Comparison of ENCODE assay signal across 8 cellular contexts in genomic region chr19:925087-925911, GRCh38. TPM values are rescaled to one million over a fixed set of nuclear protein-coding genes. Genes with fewer than 3 reads are reported as not detected.
A peak's percentile ranks its signal among the peaks of the same experiment; 100 is the strongest.
DNase-seq lines count a peak whose midpoint lies in the region; ATAC-seq and TF ChIP-seq lines count a peak whose summit lies in the region.

No MANE protein-coding gene starts in this region.

- DNase-seq in DMS79 (lab: John Stamatoyannopoulos, UW) (peak; percentile 51), Peyer's patch (peak; percentile 86 to 90 (median 90)), fibroblast of gingiva (ENCODE audit: low read depth) (peak; percentile 78), myocyte (ENCODE audit: low read depth) (peak; percentile 86)
- DNase-seq in activated T-helper 1 cell treated with anti-CD3 and anti-CD28 coated beads, Interleukin-12 subunit alpha, Interleukin-12 subunit beta, Interleukin-2, Interleukin-4 antibody, amounts not matched to agents 30 ng/mL and 10 ng/mL and 1 ng/mL, durations not matched to agents 14 hours and 24 hours and 36 hours (ENCODE audit: low spot score), result peak; percentile 74

- H3K9ac ChIP-seq in stomach smooth muscle (ENCODE audit: low read length in 2 of 2), result peak overlapping the region; percentile 25 to 36

- H3K4me3 ChIP-seq in Peyer's patch (peak overlapping the region; percentile 83 to 99 (median 86)), stomach smooth muscle (ENCODE audit: low read length in 2 of 2) (peak overlapping the region; percentile 76 to 81)

- H3K9me3 ChIP-seq in Peyer's patch (no peaks in the 10 kb centered on the region), stomach smooth muscle (ENCODE audit: control insufficient read depth in 2 of 2, low read length in 2 of 2) (no peaks in the 10 kb centered on the region)

- intact Hi-C loops in activated T-helper 1 cell treated with anti-CD3 and anti-CD28 coated beads, Interleukin-12 subunit alpha, Interleukin-12 subunit beta, Interleukin-2, Interleukin-4 antibody, amounts not matched to agents 30 ng/mL and 10 ng/mL and 1 ng/mL, durations not matched to agents 14 hours and 24 hours and 36 hours (cut with micrococcal nuclease), result loop anchor here (1.0 to 5.0 kb wide), 3 partner anchors 59 to 324 kb away; partner anchors contain the start of genes MIDN, RNF126 and WDR18

- no peak for TF ChIP-seq CTCF in Peyer's patch (IDR thresholded peaks at IDR 0.05)

- no peaks in the 10 kb centered on the region for H3K9me3 Mint-ChIP-seq in IgD-negative memory B cell
- no peaks in the 10 kb centered on the region for H3K9me3 Mint-ChIP-seq in activated T-helper 1 cell treated with anti-CD3 and anti-CD28 coated beads, Interleukin-12 subunit alpha, Interleukin-12 subunit beta, Interleukin-2, Interleukin-4 antibody, amounts not matched to agents 30 ng/mL and 10 ng/mL and 1 ng/mL, durations not matched to agents 14 hours and 24 hours and 36 hours

- H3K27me3 ChIP-seq in Peyer's patch (peaks cover 0 to 4% of the 10 kb centered on the region in 2 donors), stomach smooth muscle (ENCODE audit: control insufficient read depth in 1 of 2, insufficient read depth in 2 of 2, low read length in 2 of 2) (peaks cover 4 to 11% of the 10 kb centered on the region in 2 donors)

- H3K27ac ChIP-seq in Peyer's patch, result peak overlapping the region; percentile 82 to 91 (median 90)
- H3K27ac ChIP-seq in stomach smooth muscle (ENCODE audit: low read length), result peak overlapping the region; percentile 31

- H3K36me3 ChIP-seq in Peyer's patch (peaks cover 0 to 8% (median 0%) of the 10 kb centered on the region in 3 donors), stomach smooth muscle (ENCODE audit: control insufficient read depth in 2 of 2, insufficient read depth in 2 of 2, low read length in 2 of 2) (no peaks in the 10 kb centered on the region)

- H3K36me3 Mint-ChIP-seq in IgD-negative memory B cell, result no peaks in the 10 kb centered on the region
- H3K36me3 Mint-ChIP-seq in activated T-helper 1 cell treated with anti-CD3 and anti-CD28 coated beads, Interleukin-12 subunit alpha, Interleukin-12 subunit beta, Interleukin-2, Interleukin-4 antibody, amounts not matched to agents 30 ng/mL and 10 ng/mL and 1 ng/mL, durations not matched to agents 14 hours and 24 hours and 36 hours (ENCODE audit: low read depth), result no peaks in the 10 kb centered on the region

- peak in 1 of 2 donors; percentile 35 for TF ChIP-seq POLR2A in Peyer's patch (IDR thresholded peaks at IDR 0.05)

- peak overlapping the region; percentile 82 to 94 (median 93) for H3K4me3 Mint-ChIP-seq in IgD-negative memory B cell
- H3K4me3 Mint-ChIP-seq in activated T-helper 1 cell treated with anti-CD3 and anti-CD28 coated beads, Interleukin-12 subunit alpha, Interleukin-12 subunit beta, Interleukin-2, Interleukin-4 antibody, amounts not matched to agents 30 ng/mL and 10 ng/mL and 1 ng/mL, durations not matched to agents 14 hours and 24 hours and 36 hours, result peak overlapping the region; percentile 80

- H3K4me1 ChIP-seq in Peyer's patch, result peaks cover 2 to 21% (median 17%) of the 10 kb centered on the region in 4 donors
- peaks cover 29% of the 10 kb centered on the region for H3K4me1 ChIP-seq in stomach smooth muscle (ENCODE audit: control insufficient read depth, insufficient read depth, low read length)

- no peaks in the 10 kb centered on the region for H3K27me3 Mint-ChIP-seq in IgD-negative memory B cell
- no peaks in the 10 kb centered on the region for H3K27me3 Mint-ChIP-seq in activated T-helper 1 cell treated with anti-CD3 and anti-CD28 coated beads, Interleukin-12 subunit alpha, Interleukin-12 subunit beta, Interleukin-2, Interleukin-4 antibody, amounts not matched to agents 30 ng/mL and 10 ng/mL and 1 ng/mL, durations not matched to agents 14 hours and 24 hours and 36 hours (ENCODE audit: insufficient read depth)

- peak; percentile 35 for ATAC-seq in GM21717 (IDR thresholded peaks at IDR 0.05; ENCODE audit: unreplicated experiment)

- peak overlapping the region; percentile 85 to 92 (median 90) for H3K27ac Mint-ChIP-seq in IgD-negative memory B cell
- H3K27ac Mint-ChIP-seq in activated T-helper 1 cell treated with anti-CD3 and anti-CD28 coated beads, Interleukin-12 subunit alpha, Interleukin-12 subunit beta, Interleukin-2, Interleukin-4 antibody, amounts not matched to agents 30 ng/mL and 10 ng/mL and 1 ng/mL, durations not matched to agents 14 hours and 24 hours and 36 hours, result peak overlapping the region; percentile 73

- peaks cover 6 to 13% (median 9%) of the 10 kb centered on the region in 3 donors for H3K4me1 Mint-ChIP-seq in IgD-negative memory B cell
- peaks cover 16% of the 10 kb centered on the region for H3K4me1 Mint-ChIP-seq in activated T-helper 1 cell treated with anti-CD3 and anti-CD28 coated beads, Interleukin-12 subunit alpha, Interleukin-12 subunit beta, Interleukin-2, Interleukin-4 antibody, amounts not matched to agents 30 ng/mL and 10 ng/mL and 1 ng/mL, durations not matched to agents 14 hours and 24 hours and 36 hours (ENCODE audit: low read depth)

RNA-seq across cellular contexts. Expression of gene ARID3A, which starts 0.5 kb away (rescaled TPM):
- 4.2 TPM for polyA plus RNA-seq in IgD-negative memory B cell
- 10 to 100 TPM in 1 of 4 donors, 1 to 10 TPM in 3; 2.8 to 11.0 (median 4.9) TPM for total RNA-seq in Peyer's patch
- 32.5 and 35.0 TPM in 2 replicates for total RNA-seq in activated T-helper 1 cell treated with anti-CD3 and anti-CD28 coated beads, Interleukin-12 subunit alpha, Interleukin-12 subunit beta, Interleukin-2, Interleukin-4 antibody, amounts not matched to agents 30 ng/mL and 10 ng/mL and 1 ng/mL, durations not matched to agents 14 hours and 24 hours and 36 hours
- total RNA-seq in myocyte, result 3.2 and 3.5 TPM in 2 replicates
- 5.9 TPM for polyA plus RNA-seq in myocyte (2012)

RNA-seq across cellular contexts. Expression of gene KISS1R, which starts 8.2 kb away (rescaled TPM):
- 3.9 TPM for polyA plus RNA-seq in IgD-negative memory B cell
- total RNA-seq in Peyer's patch (not detected), myocyte (not detected in 2 replicates)
- total RNA-seq in activated T-helper 1 cell treated with anti-CD3 and anti-CD28 coated beads, Interleukin-12 subunit alpha, Interleukin-12 subunit beta, Interleukin-2, Interleukin-4 antibody, amounts not matched to agents 30 ng/mL and 10 ng/mL and 1 ng/mL, durations not matched to agents 14 hours and 24 hours and 36 hours, result 6.8 and 8.9 TPM in 2 replicates
- polyA plus RNA-seq in myocyte (2012), result not detected

RNA-seq across cellular contexts. Expression of gene R3HDM4, which starts 12.3 kb away (rescaled TPM):
- polyA plus RNA-seq in IgD-negative memory B cell, result 322 TPM
- total RNA-seq in Peyer's patch, result 10 to 100 TPM; 20.8 to 43.5 (median 34.8) TPM
- total RNA-seq in activated T-helper 1 cell treated with anti-CD3 and anti-CD28 coated beads, Interleukin-12 subunit alpha, Interleukin-12 subunit beta, Interleukin-2, Interleukin-4 antibody, amounts not matched to agents 30 ng/mL and 10 ng/mL and 1 ng/mL, durations not matched to agents 14 hours and 24 hours and 36 hours, result 94.3 and 96.4 TPM in 2 replicates
- total RNA-seq in myocyte, result 51.8 and 53.6 TPM in 2 replicates
- 55.9 TPM for polyA plus RNA-seq in myocyte (2012)

RNA-seq across cellular contexts. Expression of gene RNU6-9, which starts 32.0 kb away (rescaled TPM):
- not detected for polyA plus RNA-seq in IgD-negative memory B cell
- total RNA-seq in Peyer's patch (not detected), myocyte (not detected in 2 replicates)
- not detected in 2 replicates for total RNA-seq in activated T-helper 1 cell treated with anti-CD3 and anti-CD28 coated beads, Interleukin-12 subunit alpha, Interleukin-12 subunit beta, Interleukin-2, Interleukin-4 antibody, amounts not matched to agents 30 ng/mL and 10 ng/mL and 1 ng/mL, durations not matched to agents 14 hours and 24 hours and 36 hours
- polyA plus RNA-seq in myocyte (2012), result not detected

RNA-seq across cellular contexts. Expression of gene MED16, which starts 32.3 kb away (rescaled TPM):
- polyA plus RNA-seq in IgD-negative memory B cell, result 138 TPM
- total RNA-seq in Peyer's patch, result 10 to 100 TPM; 60.2 to 83.6 (median 65.3) TPM
- 62.1 and 62.5 TPM in 2 replicates for total RNA-seq in activated T-helper 1 cell treated with anti-CD3 and anti-CD28 coated beads, Interleukin-12 subunit alpha, Interleukin-12 subunit beta, Interleukin-2, Interleukin-4 antibody, amounts not matched to agents 30 ng/mL and 10 ng/mL and 1 ng/mL, durations not matched to agents 14 hours and 24 hours and 36 hours
- 27.7 and 31.2 TPM in 2 replicates for total RNA-seq in myocyte
- polyA plus RNA-seq in myocyte (2012), result 32.8 TPM

Comparison
In these comparisons a context has a peak if more than half of its experiments do, and no peak if none do; other contexts are left out.
1. Peak in every context shown above with its lines: DNase-seq, ATAC-seq, H3K4me3 ChIP-seq and H3K27ac ChIP-seq.